Comparison of ENCODE assay signal across 31 cellular contexts in genomic region chr6:40532349-40533028, GRCh38. TPM values are rescaled to one million over a fixed set of nuclear protein-coding genes. Genes with fewer than 3 reads are reported as not detected.
"Had no signal": no experiment of that assay in that cellular context is flagged by ENCODE, and none has a peak within 500 bp of the region (broad histone marks: within the 10 kb centered on the region; RNA-seq: fewer than 3 reads in every experiment).

No MANE protein-coding gene starts in this region.

- ATAC-seq: effector memory CD8-positive, alpha-beta T cell; gastrocnemius medialis; left cardiac atrium; left ventricle myocardium superior; right lobe of liver; stimulated activated naive CD8-positive, alpha-beta T cell treated with anti-CD3 and anti-CD28 coated beads, Interleukin-15, Interleukin-2, amounts not matched to agents 100 U/mL and 50 U/mL, for 24 hours; WTC11 had no signal

- H3K4me3 Mint-ChIP-seq: activated CD4-positive, alpha-beta memory T cell treated with anti-CD3 and anti-CD28 coated beads, Interleukin-2, amount 10 ng/mL, durations not matched to agents 7 days and 5 days; activated CD4-positive, alpha-beta T cell treated with anti-CD3 and anti-CD28 coated beads, Interleukin-2, amount 10 ng/mL, durations not matched to agents 7 days and 5 days; activated T-cell treated with anti-CD3 and anti-CD28 coated beads, Interleukin-2, amount 50 U/mL, for 24 hours; effector memory CD8-positive, alpha-beta T cell; mesothelial cell of epicardium; naive B cell; nephron progenitor cell; WTC11 had no signal

- H3K4me1 Mint-ChIP-seq: activated CD4-positive, alpha-beta memory T cell treated with anti-CD3 and anti-CD28 coated beads, Interleukin-2, amount 10 ng/mL, durations not matched to agents 7 days and 5 days; naive B cell had no signal

- H3K27me3 ChIP-seq: gastrocnemius medialis, neutrophil, right lobe of liver had no signal

- H3K36me3 Mint-ChIP-seq: mesothelial cell of epicardium, naive B cell, WTC11 had no signal

- H3K9me3 ChIP-seq: gastrocnemius medialis, neutrophil, right lobe of liver, thoracic aorta had no signal

- H3K4me3 ChIP-seq: gastrocnemius medialis, right lobe of liver, thoracic aorta had no signal

- H3K4me1 ChIP-seq: gastrocnemius medialis had no signal

- H3K36me3 ChIP-seq: gastrocnemius medialis, neutrophil, right lobe of liver, thoracic aorta had no signal

- H3K27ac ChIP-seq: gastrocnemius medialis, neutrophil, right lobe of liver, thoracic aorta had no signal

- H3K27me3 Mint-ChIP-seq: activated CD4-positive, alpha-beta memory T cell treated with anti-CD3 and anti-CD28 coated beads, Interleukin-2, amount 10 ng/mL, durations not matched to agents 7 days and 5 days; activated T-cell treated with anti-CD3 and anti-CD28 coated beads, Interleukin-2, amount 50 U/mL, for 24 hours; naive B cell had no signal

- H3K9me3 Mint-ChIP-seq: activated CD4-positive, alpha-beta memory T cell treated with anti-CD3 and anti-CD28 coated beads, Interleukin-2, amount 10 ng/mL, durations not matched to agents 7 days and 5 days; activated CD4-positive, alpha-beta T cell treated with anti-CD3 and anti-CD28 coated beads, Interleukin-2, amount 10 ng/mL, durations not matched to agents 7 days and 5 days; activated T-cell treated with anti-CD3 and anti-CD28 coated beads, Interleukin-2, amount 50 U/mL, for 24 hours; effector memory CD8-positive, alpha-beta T cell; mesothelial cell of epicardium; naive B cell; WTC11 had no signal

- H3K27ac Mint-ChIP-seq: activated CD4-positive, alpha-beta memory T cell treated with anti-CD3 and anti-CD28 coated beads, Interleukin-2, amount 10 ng/mL, durations not matched to agents 7 days and 5 days; activated CD4-positive, alpha-beta T cell treated with anti-CD3 and anti-CD28 coated beads, Interleukin-2, amount 10 ng/mL, durations not matched to agents 7 days and 5 days; activated T-cell treated with anti-CD3 and anti-CD28 coated beads, Interleukin-2, amount 50 U/mL, for 24 hours; mesothelial cell of epicardium; naive B cell; nephron progenitor cell; WTC11 had no signal

- DNase-seq: activated CD4-positive, alpha-beta memory T cell treated with anti-CD3 and anti-CD28 coated beads, Interleukin-2, amount 10 ng/mL, durations not matched to agents 7 days and 5 days; activated CD4-positive, alpha-beta T cell treated with anti-CD3 and anti-CD28 coated beads for 1 hour; activated CD4-positive, alpha-beta T cell treated with anti-CD3 and anti-CD28 coated beads, Interleukin-2, amount 10 ng/mL, durations not matched to agents 7 days and 5 days; activated CD8-positive, alpha-beta memory T cell treated with anti-CD3 and anti-CD28 coated beads, Interleukin-2, amount 50 U/mL, for 48 hours; activated gamma-delta T cell; activated naive CD4-positive, alpha-beta T cell treated with anti-CD3 and anti-CD28 coated beads, Interleukin-2, amount 50 U/mL, for 16 hours; activated T-cell treated with anti-CD3 and anti-CD28 coated beads, Interleukin-2, amount 50 U/mL, for 24 hours; amniotic stem cell; cortex of kidney; effector memory CD8-positive, alpha-beta T cell; erythroblast; gastrocnemius medialis; hippocampal formation; left cardiac atrium; left ventricle myocardium superior; naive B cell; nephron progenitor cell; right lobe of liver; stimulated activated CD4-positive, alpha-beta T cell treated with anti-CD3 and anti-CD28 coated beads, Interleukin-12 subunit alpha, Interleukin-12 subunit beta, amount 100 ng/mL, for 4 hours; stimulated activated CD4-positive, alpha-beta T cell treated with anti-CD3 and anti-CD28 coated beads, Interleukin-4, amount 100 ng/mL, for 1 hour; stimulated activated naive CD8-positive, alpha-beta T cell treated with anti-CD3 and anti-CD28 coated beads, Interleukin-15, Interleukin-2, amounts not matched to agents 100 U/mL and 50 U/mL, for 24 hours; trophoblast cell had no signal

RNA-seq across cellular contexts. Expression of gene LRFN2, which starts 54.7 kb away (rescaled TPM):
- total RNA-seq: gastrocnemius medialis, left cardiac atrium, left ventricle myocardium superior, lung microvascular endothelial cell, mesothelial cell of epicardium, osteocyte, posterior vena cava, renal cortical epithelial cell, skeletal muscle tissue, thoracic aorta had no signal
